In genomic region chr11:61332823-61333637, GRCh38 we compare ENCODE assay signal across 8 cellular contexts. TPM values are rescaled to one million over a fixed set of nuclear protein-coding genes. Genes with fewer than 3 reads are reported as not detected.
DNase-seq lines count a peak whose midpoint lies in the region; TF ChIP-seq lines count a peak whose summit lies in the region.

TSS of gene DDB1 (minus strand) at chr11:61333105. CDS start at chr11:61332968, 137 bp downstream.
TSS of gene TKFC (plus strand) at chr11:61333228. CDS start at chr11:61334729, 1,501 bp downstream.

- intact Hi-C loops in esophagus squamous epithelium (cut with DNase I), result no loop called here

- DNase-seq in DMS79 treated with DMSO at 0.1 percent for 48 hours (lab: John Stamatoyannopoulos, UW), result peak; percentile 74
- DNase-seq in GM23248, result peak; percentile 95
- peak; percentile 90 to 93 for DNase-seq in Kasumi-1 (lab: John Stamatoyannopoulos, UW)
- peak; percentile 93 for DNase-seq in RKO (ENCODE audit: low spot score)
- DNase-seq in activated T-helper 1 cell treated with Interleukin-2 at 50 U/mL for 16 hours (ENCODE audit: low read depth), result peak; percentile 97
- peak; percentile 63 for DNase-seq in esophagus squamous epithelium (lab: John Stamatoyannopoulos, UW)
- DNase-seq in myocyte (ENCODE audit: low read depth), result peak; percentile 94
- peak; percentile 92 to 98 for DNase-seq in stimulated activated CD8-positive, alpha-beta memory T cell treated with anti-CD3 and anti-CD28 coated beads, Interleukin-7, amount 100 ng/mL, for 4 hours (ENCODE audit: low read depth in 2 of 2)

- peak within 1 kb of the TSS; percentile 98 for H3K4me2 ChIP-seq in GM23248 (ENCODE audit: unreplicated experiment)

- in situ Hi-C loops in GM23248 (cut with MboI), result no loop called here

- 1% methylated on average over 63 to 71 of the region's 83 CpGs for WGBS in GM23248 (ENCODE audit: low coverage in 1 of 2, low lambda C conversion rate in 2 of 2, missing lambda C conversion rate in 2 of 2), 2 experiments
- WGBS in esophagus squamous epithelium, 2 donors, result 0% methylated on average over 15 to 18 of the region's 83 CpGs

- no peaks in the 10 kb centered on the region for H3K9me2 ChIP-seq in GM23248 (ENCODE audit: insufficient read depth)

- TF ChIP-seq POLR2A in esophagus squamous epithelium (IDR thresholded peaks at IDR 0.05), result peak in 3 of 4 donors; percentile 47 to 85 (median 72)

- H3K79me2 ChIP-seq in GM23248 (ENCODE audit: insufficient read depth), result peaks cover 49% of the 10 kb centered on the region

- H3F3A ChIP-seq in GM23248 (ENCODE audit: insufficient read depth), result peaks cover 44% of the 10 kb centered on the region

- peak within 1 kb of the TSS; percentile 84 for H2AFZ ChIP-seq in GM23248

- H3K27me3 ChIP-seq in GM23248 (replicated peaks; ENCODE audit: insufficient read depth) (no peaks in the 10 kb centered on the region), esophagus squamous epithelium (no peaks in the 10 kb centered on the region)

- H3K9me3 ChIP-seq in GM23248 (ENCODE audit: low read depth) (no peaks in the 10 kb centered on the region), esophagus squamous epithelium (no peaks in the 10 kb centered on the region)

- H3K36me3 ChIP-seq in GM23248 (ENCODE audit: low read depth) (peaks cover 7% of the 10 kb centered on the region; the same call in 1 of the 2 replicates), esophagus squamous epithelium (peaks cover 0 to 24% (median 14%) of the 10 kb centered on the region in 3 donors)

- no peaks in the 10 kb centered on the region for H4K20me1 ChIP-seq in GM23248 (ENCODE audit: insufficient read depth)

- H3K4me1 ChIP-seq in GM23248 (ENCODE audit: insufficient read depth) (peaks cover 32% of the 10 kb centered on the region), esophagus squamous epithelium (peaks cover 24 to 74% (median 25%) of the 10 kb centered on the region in 3 donors)

- TF ChIP-seq CTCF in esophagus squamous epithelium (IDR thresholded peaks at IDR 0.05), result peak in 1 of 6 experiments; percentile 31

- H3K4me3 ChIP-seq in GM23248, result peak within 1 kb of the TSS; percentile 93
- peak within 1 kb of the TSS; percentile 72 to 93 (median 84) for H3K4me3 ChIP-seq in esophagus squamous epithelium

- peak within 1 kb of the TSS; percentile 100 for H3K9ac ChIP-seq in GM23248

- peak within 1 kb of the TSS; percentile 92 for H3K27ac ChIP-seq in GM23248
- peak within 1 kb of the TSS; percentile 91 to 97 (median 94) for H3K27ac ChIP-seq in esophagus squamous epithelium

RNA-seq across cellular contexts. Expression of gene DDB1, which starts in this region (rescaled TPM):
- total RNA-seq in GM23248 (2014; rRNA removed; shearing (Covaris generic)), result 229 and 252 TPM in 2 replicates
- 160 and 162 TPM in 2 replicates for polyA plus RNA-seq in GM23248 (2016; fragmentation: Nextera tagmentation; extraction: Ambion mirVana)
- total RNA-seq in esophagus squamous epithelium, result 100 to 1,000 TPM in 3 of 4 donors, 10 to 100 TPM in 1; 98.9 to 146 (median 127) TPM
- 329 and 379 TPM in 2 replicates for total RNA-seq in myocyte
- 247 TPM for polyA plus RNA-seq in myocyte (2012)

RNA-seq across cellular contexts. Expression of gene TKFC, which starts in this region (rescaled TPM):
- 44.3 and 44.6 TPM in 2 replicates for total RNA-seq in GM23248 (2014; rRNA removed; shearing (Covaris generic))
- polyA plus RNA-seq in GM23248 (2016; fragmentation: Nextera tagmentation; extraction: Ambion mirVana), result 35.3 and 39.8 TPM in 2 replicates
- total RNA-seq in esophagus squamous epithelium, result 10 to 100 TPM; 19.8 to 29.2 (median 26.4) TPM
- total RNA-seq in myocyte, result 32.1 and 37.3 TPM in 2 replicates
- polyA plus RNA-seq in myocyte (2012), result 36.2 TPM

Comparison
In these comparisons a context has a peak if more than half of its experiments do, and no peak if none do; other contexts are left out.
1. Peak in every context shown above with its lines: DNase-seq, H3K4me3 ChIP-seq and H3K27ac ChIP-seq.